Comparison of ENCODE assay signal across 16 cellular contexts in the genomic region with DNA sequence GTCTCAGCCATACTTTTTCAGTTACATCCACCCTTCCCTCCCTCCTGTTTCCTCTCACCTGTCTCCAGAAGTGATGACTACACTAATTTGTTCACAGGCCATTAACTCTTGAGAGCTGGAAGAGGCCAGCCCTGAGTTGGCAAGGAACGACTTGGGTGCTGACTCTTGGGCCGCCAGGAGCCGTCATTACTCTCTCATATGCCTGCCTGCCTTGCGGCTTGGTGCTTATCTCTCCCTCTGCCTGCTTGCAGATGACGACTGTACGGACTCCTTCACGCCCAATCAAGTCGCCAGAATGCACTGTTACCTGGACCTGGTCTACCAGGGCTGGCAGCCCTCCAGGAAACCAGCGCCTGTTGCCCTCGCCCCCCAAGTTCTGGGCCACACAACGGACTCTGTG.
A peak's percentile ranks its signal among the peaks of the same experiment; 100 is the strongest.
DNase-seq lines count a peak whose midpoint lies in the region; ATAC-seq and TF ChIP-seq lines count a peak whose summit lies in the region.
"Had no signal": no experiment of that assay in that cellular context is flagged by ENCODE, and none has a peak within 500 bp of the region (broad histone marks: within the 10 kb centered on the region; RNA-seq: fewer than 3 reads in every experiment).

No MANE protein-coding gene starts in this region.

- H3K27me3 ChIP-seq in SJCRH30 = no peaks in the 10 kb centered on the region
- no peaks in the 10 kb centered on the region for H3K27me3 ChIP-seq in foreskin keratinocyte
- H3K27me3 ChIP-seq: transverse colon had no signal

- ATAC-seq in HG02981 (IDR thresholded peaks at IDR 0.05; ENCODE audit: unreplicated experiment) (no peak), foreskin keratinocyte (no peak)
- ATAC-seq: naive thymus-derived CD4-positive, alpha-beta T cell; stimulated activated naive B cell treated with anti-CD40 and anti-IgM and Interleukin-4, amounts not matched to agents 10 μg/mL and 1 μg/mL and 100 μg/mL, for 72 hours had no signal

- H3K4me1 ChIP-seq in SJCRH30 (peaks cover 18% of the 10 kb centered on the region), foreskin keratinocyte (no peaks in the 10 kb centered on the region)
- H3K4me1 ChIP-seq: prostate gland, transverse colon had no signal

- TF ChIP-seq CTCF in foreskin keratinocyte (conservative IDR thresholded peaks at IDR 0.05) = no peak

- no peaks in the 10 kb centered on the region for H3K36me3 ChIP-seq in SJCRH30
- H3K36me3 ChIP-seq: prostate gland, transverse colon had no signal

- H3K27ac ChIP-seq in SJCRH30 (no peak overlapping the region), foreskin keratinocyte (no peak overlapping the region)
- H3K27ac ChIP-seq: prostate gland, transverse colon, VCaP had no signal

- H3K9me3 ChIP-seq in SJCRH30 (replicated peaks) = no peaks in the 10 kb centered on the region
- H3K9me3 ChIP-seq: prostate gland, transverse colon had no signal

- no peak overlapping the region for H3K4me3 ChIP-seq in SJCRH30
- H3K4me3 ChIP-seq: prostate gland, transverse colon had no signal

- DNase-seq in Daoy (ENCODE audit: low read depth) = peak; percentile 93
- DNase-seq in NCI-H187 treated with DMSO at 0.1 percent for 48 hours (lab: John Stamatoyannopoulos, UW) = peak; percentile 59
- DNase-seq in SJCRH30 = peak; percentile 8 to 24
- DNase-seq in kidney tubule cell (ENCODE audit: low spot score) = peak; percentile 98
- no peak for DNase-seq in foreskin keratinocyte
- DNase-seq in globus pallidus (ENCODE audit: low spot score) = no peak
- DNase-seq: caudate nucleus; effector CD8-positive, alpha-beta T cell; IMR-90; naive thymus-derived CD4-positive, alpha-beta T cell; stimulated activated naive B cell treated with anti-CD40 and anti-IgM and Interleukin-4, amounts not matched to agents 10 μg/mL and 1 μg/mL and 100 μg/mL, for 72 hours; SW 1271; transverse colon had no signal

Comparison
In these comparisons a context has a peak if more than half of its experiments do, and no peak if none do; other contexts are left out.
1. DNase-seq: peak in Daoy (single experiment), NCI-H187 treated with DMSO at 0.1 percent for 48 hours (single experiment), SJCRH30 (2 of 2) and kidney tubule cell (single experiment); none in foreskin keratinocyte (0 of 2) and globus pallidus (single experiment).